Comparison of ENCODE assay signal across 20 cellular contexts in the genomic region with DNA sequence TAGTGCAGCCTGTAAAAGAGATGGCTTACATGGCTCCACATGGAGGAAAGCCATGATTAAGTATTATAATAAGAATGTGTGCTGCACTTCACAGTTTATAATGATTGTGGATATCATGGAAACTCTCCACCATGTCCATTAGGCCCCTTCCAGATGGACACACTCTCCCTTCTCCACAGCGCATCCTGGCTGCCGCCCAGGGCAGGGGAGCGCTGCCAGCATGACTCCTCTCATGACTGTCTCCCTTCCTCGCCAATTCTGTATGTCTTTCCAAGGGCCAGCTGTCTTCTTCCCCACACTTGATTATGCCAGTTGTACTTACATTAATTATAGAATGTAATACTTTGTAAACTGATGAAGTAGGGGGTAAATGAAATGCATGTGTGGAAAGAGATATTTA.
DNase-seq lines count a peak whose midpoint lies in the region; ATAC-seq, FAIRE-seq and TF ChIP-seq lines count a peak whose summit lies in the region.
"Had no signal": no experiment of that assay in that cellular context is flagged by ENCODE, and none has a peak within 500 bp of the region (broad histone marks: within the 10 kb centered on the region; RNA-seq: fewer than 3 reads in every experiment).

No MANE protein-coding gene starts in this region.

- DNase-seq in cardiac muscle cell (ENCODE audit: low read depth in 1 of 2, low spot score in 1 of 2) (peak in 1 of 2 donors; percentile 63), right atrium auricular region (ENCODE audit: low spot score) (no peak), NCI-H446 treated with DMSO at 0.1 percent for 48 hours (lab: John Stamatoyannopoulos, UW) (peak; percentile 86), fibroblast of mammary gland (ENCODE audit: low read depth) (peak; percentile 83), uterus (peak; percentile 50 to 63), RCC 7860 (ENCODE audit: low spot score) (no peak)
- DNase-seq in NK-92 treated with Interleukin-12 subunit alpha and Interleukin-12 subunit beta, amount 100 ng/mL, for 24 hours (lab: John Stamatoyannopoulos, UW): no peak
- DNase-seq: activated CD4-positive, alpha-beta memory T cell treated with anti-CD3 and anti-CD28 coated beads, Interleukin-2, amount 10 ng/mL, durations not matched to agents 7 days and 5 days; activated T-cell treated with anti-CD3 and anti-CD28 coated beads, Interleukin-2, amount 50 U/mL, for 24 hours; CD8-positive, alpha-beta memory T cell; dermis blood vessel endothelial cell; left cardiac atrium; NCI-H1417; NCI-H345; occipital lobe; sigmoid colon; stimulated activated CD4-positive, alpha-beta T cell treated with anti-CD3 and anti-CD28 coated beads, Interleukin-1b, Interleukin-23, amount 100 ng/mL, for 48 hours; stomach; WERI-Rb-1 had no signal

- no peaks in the 10 kb centered on the region for H3K4me1 ChIP-seq in cardiac muscle cell (ENCODE audit: low read depth)
- H3K4me1 ChIP-seq in right atrium auricular region: no peaks in the 10 kb centered on the region
- H3K4me1 ChIP-seq in uterus: no peaks in the 10 kb centered on the region
- H3K4me1 ChIP-seq: stomach had no signal

- H3K4me3 ChIP-seq in cardiac muscle cell (no peak overlapping the region), right atrium auricular region (no peak overlapping the region), fibroblast of mammary gland (ENCODE audit: control insufficient read depth, low read depth, low read length) (no peak overlapping the region), uterus (no peak overlapping the region)
- H3K4me3 ChIP-seq: sigmoid colon, stomach had no signal

- TF ChIP-seq POLR2A in uterus (IDR thresholded peaks at IDR 0.05): no peak

- no peaks in the 10 kb centered on the region for H3K27me3 ChIP-seq in cardiac muscle cell
- H3K27me3 ChIP-seq in right atrium auricular region: no peaks in the 10 kb centered on the region
- H3K27me3 ChIP-seq in uterus: no peaks in the 10 kb centered on the region
- H3K27me3 ChIP-seq: sigmoid colon, stomach had no signal

- H3K36me3 ChIP-seq in cardiac muscle cell (no peaks in the 10 kb centered on the region), right atrium auricular region (no peaks in the 10 kb centered on the region), uterus (no peaks in the 10 kb centered on the region)
- H3K36me3 ChIP-seq: sigmoid colon, stomach, WERI-Rb-1 had no signal

- H3K9me3 ChIP-seq in cardiac muscle cell (ENCODE audit: low read depth) (no peaks in the 10 kb centered on the region), right atrium auricular region (no peaks in the 10 kb centered on the region), uterus (no peaks in the 10 kb centered on the region)
- H3K9me3 ChIP-seq: sigmoid colon, stomach had no signal

- ATAC-seq in GM19463 (IDR thresholded peaks at IDR 0.05; ENCODE audit: unreplicated experiment): no peak

- H3K27ac ChIP-seq in cardiac muscle cell (no peak overlapping the region), right atrium auricular region (no peak overlapping the region), uterus (peak overlapping the region; percentile 47 to 67)
- H3K27ac ChIP-seq: stomach, WERI-Rb-1 had no signal

- peak; percentile 21 for TF ChIP-seq CTCF in cardiac muscle cell (IDR thresholded peaks at IDR 0.05; ENCODE audit: low read depth, low read length)
- no peak for TF ChIP-seq CTCF in right atrium auricular region (IDR thresholded peaks at IDR 0.05)
- peak; percentile 25 for TF ChIP-seq CTCF in fibroblast of mammary gland (conservative IDR thresholded peaks at IDR 0.05; ENCODE audit: control insufficient read depth, insufficient read depth, low read depth, low read length)
- no peak for TF ChIP-seq CTCF in uterus (IDR thresholded peaks at IDR 0.05)

- intact Hi-C loops in uterus (cut with DNase I; ENCODE audit: low total_unique reads): no loop called here

- no peak for FAIRE-seq in RCC 7860 (lab: Jason Lieb, UNC)

Comparison
In these comparisons a context has a peak if more than half of its experiments do, and no peak if none do; other contexts are left out.
1. CTCF ChIP-seq: peak in cardiac muscle cell (single experiment) and fibroblast of mammary gland (single experiment); none in right atrium auricular region (0 of 2) and uterus (0 of 4).
2. DNase-seq: peak in NCI-H446 treated with DMSO at 0.1 percent for 48 hours (single experiment), fibroblast of mammary gland (single experiment) and uterus (2 of 2); none in right atrium auricular region (single experiment), RCC 7860 (single experiment) and NK-92 treated with Interleukin-12 subunit alpha and Interleukin-12 subunit beta, amount 100 ng/mL, for 24 hours (single experiment).
3. H3K27ac ChIP-seq: peak in uterus (2 of 2); none in cardiac muscle cell (single experiment) and right atrium auricular region (0 of 2).